In genomic region chr11:111878766-111879636, GRCh38 we compare ENCODE assay signal across 8 cellular contexts. TPM values are rescaled to one million over a fixed set of nuclear protein-coding genes. Genes with fewer than 3 reads are reported as not detected.
DNase-seq lines count a peak whose midpoint lies in the region; ATAC-seq, FAIRE-seq and TF ChIP-seq lines count a peak whose summit lies in the region.

A gene with protein sequence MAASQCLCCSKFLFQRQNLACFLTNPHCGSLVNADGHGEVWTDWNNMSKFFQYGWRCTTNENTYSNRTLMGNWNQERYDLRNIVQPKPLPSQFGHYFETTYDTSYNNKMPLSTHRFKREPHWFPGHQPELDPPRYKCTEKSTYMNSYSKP (plus strand): TSS chr11:111879541. CDS start chr11:111879561, 20 bp downstream.
Gene FDXACB1 (minus strand): TSS chr11:111879165. CDS start chr11:111879132, 33 bp downstream.

- no peaks in the 10 kb centered on the region for H3K9me3 ChIP-seq in keratinocyte (ENCODE audit: control insufficient read depth, low read depth, low read length)

- no peaks in the 10 kb centered on the region for H3K9me1 ChIP-seq in keratinocyte (ENCODE audit: control insufficient read depth, extremely low read depth, insufficient read depth, low read length)

- no peaks in the 10 kb centered on the region for H3K27me3 ChIP-seq in keratinocyte (ENCODE audit: control insufficient read depth, extremely low read depth, insufficient read depth, low read length)

- dilution Hi-C loops in keratinocyte (cut with MboI; ENCODE audit: extremely low pct_ligation_motif_present, low sequenced_read_pairs), result no loop called here

- peak within 1 kb of the TSS; percentile 100 for H3K27ac ChIP-seq in keratinocyte (ENCODE audit: control insufficient read depth, insufficient read depth, low read length)

- H3K4me2 ChIP-seq in keratinocyte (ENCODE audit: control insufficient read depth, extremely low read depth, insufficient read depth, low read depth, low read length), result peak within 1 kb of the TSS; percentile 98

- H2AFZ ChIP-seq in keratinocyte (ENCODE audit: control insufficient read depth, low read length), result peak within 1 kb of the TSS; percentile 100

- peak within 1 kb of the TSS; percentile 53 to 96 (median 91) for H3K4me3 ChIP-seq in keratinocyte (ENCODE audit: control insufficient read depth in 2 of 3, extremely low read depth in 1 of 3, insufficient read depth in 2 of 3, low read depth in 1 of 3, low read length in 3 of 3)

- peak; percentile 76 for FAIRE-seq in keratinocyte (lab: Jason Lieb, UNC)

- TF ChIP-seq CTCF in keratinocyte (optimal IDR thresholded peaks at IDR 0.05 in 1 of 3, IDR thresholded peaks at IDR 0.05 in 1 of 3, conservative IDR thresholded peaks at IDR 0.05 in 1 of 3; ENCODE audit: extremely low read depth in 1 of 3, insufficient read depth in 2 of 3, low read length in 3 of 3), result peak; percentile 87 to 99 (median 91)

- H3K36me3 ChIP-seq in keratinocyte (ENCODE audit: control insufficient read depth in 2 of 2, extremely low read depth in 1 of 2, insufficient read depth in 2 of 2, low read length in 2 of 2), result no peaks in the 10 kb centered on the region

- ATAC-seq in GM19035 (IDR thresholded peaks at IDR 0.05; ENCODE audit: unreplicated experiment) (peak; percentile 93), HG03354 (IDR thresholded peaks at IDR 0.05; ENCODE audit: poor library complexity, severe bottlenecking, unreplicated experiment) (peak; percentile 91)

- peak within 1 kb of the TSS; percentile 98 for H3K9ac ChIP-seq in keratinocyte (ENCODE audit: control insufficient read depth, extremely low read depth, insufficient read depth, low read length)

- peak; percentile 98 for DNase-seq in Ammon's horn (ENCODE audit: low spot score)
- peak; percentile 98 to 99 for DNase-seq in NCI-H446 (lab: John Stamatoyannopoulos, UW)
- DNase-seq in activated CD4-positive, CD25-positive, alpha-beta regulatory T cell treated with anti-CD3 and anti-CD28 coated beads, Interleukin-2, amount 50 U/mL, for 72 hours, result peak; percentile 92
- peak; percentile 76 to 97 for DNase-seq in cerebellar nuclear complex (lab: John Stamatoyannopoulos, UW)
- DNase-seq in keratinocyte (ENCODE audit: low read depth, low spot score), result peak; percentile 76
- peak; percentile 77 to 87 for DNase-seq in stimulated activated CD4-positive, alpha-beta T cell treated with anti-CD3 and anti-CD28 coated beads, Interleukin-15, amount 100 ng/mL, for 1 hour (ENCODE audit: low read depth in 1 of 2, low spot score in 1 of 2)

- H3K4me1 ChIP-seq in keratinocyte (ENCODE audit: control insufficient read depth, extremely low read depth, insufficient read depth, low read length), result peaks cover 8% of the 10 kb centered on the region

- no peaks in the 10 kb centered on the region for H4K20me1 ChIP-seq in keratinocyte (ENCODE audit: control insufficient read depth, extremely low read depth, insufficient read depth, low read length)

- H3K79me2 ChIP-seq in keratinocyte (ENCODE audit: control insufficient read depth, insufficient read depth, low read length), result no peaks in the 10 kb centered on the region

RNA-seq across cellular contexts. Expression of the first gene that starts in this region (rescaled TPM):
- polyA plus RNA-seq in keratinocyte, result 33.0 to 63.8 TPM (median 58.9 TPM) in 3 replicates
- polyA plus RNA-seq in keratinocyte (2011; ENCODE audit: low read depth), result 10.7 TPM
- 47.9 and 77.0 TPM in 2 replicates for polyA plus RNA-seq in keratinocyte (2011; cell fraction: cytosol; rRNA removed)
- polyA plus RNA-seq in keratinocyte (2011; cell fraction: nucleus; rRNA removed), result 18.0 and 18.4 TPM in 2 replicates
- 32.5 and 39.3 TPM in 2 replicates for polyA plus RNA-seq in keratinocyte (2012; ENCODE audit: low replicate concordance)
- polyA minus RNA-seq in keratinocyte, result 22.4 to 29.5 TPM (median 24.0 TPM) in 3 replicates
- polyA minus RNA-seq in keratinocyte (2011; cell fraction: cytosol; rRNA and poly(A)+ RNA removed), result 5.4 TPM
- 3.4 and 9.5 TPM in 2 replicates for polyA minus RNA-seq in keratinocyte (2011; cell fraction: nucleus; rRNA and poly(A)+ RNA removed)

RNA-seq across cellular contexts. Expression of gene FDXACB1, which starts in this region (rescaled TPM):
- 2.2 to 3.5 TPM (median 2.9 TPM) in 3 replicates for polyA plus RNA-seq in keratinocyte
- 0.46 TPM for polyA plus RNA-seq in keratinocyte (2011; ENCODE audit: low read depth)
- polyA plus RNA-seq in keratinocyte (2011; cell fraction: cytosol; rRNA removed), result 1.5 and 2.4 TPM in 2 replicates
- 1.9 and 2.0 TPM in 2 replicates for polyA plus RNA-seq in keratinocyte (2011; cell fraction: nucleus; rRNA removed)
- 1.8 and 2.4 TPM in 2 replicates for polyA plus RNA-seq in keratinocyte (2012; ENCODE audit: low replicate concordance)
- polyA minus RNA-seq in keratinocyte, result 1.4 to 2.2 TPM (median 2.1 TPM) in 3 replicates
- polyA minus RNA-seq in keratinocyte (2011; cell fraction: cytosol; rRNA and poly(A)+ RNA removed), result 1.7 TPM
- 1.4 and 2.5 TPM in 2 replicates for polyA minus RNA-seq in keratinocyte (2011; cell fraction: nucleus; rRNA and poly(A)+ RNA removed)

Comparison
In these comparisons a context has a peak if more than half of its experiments do, and no peak if none do; other contexts are left out.
1. Peak in every context shown above with its lines: DNase-seq, ATAC-seq, H3K4me3 ChIP-seq and H3K27ac ChIP-seq.